8 cellular contexts compared by ENCODE assay signal in the genomic region with DNA sequence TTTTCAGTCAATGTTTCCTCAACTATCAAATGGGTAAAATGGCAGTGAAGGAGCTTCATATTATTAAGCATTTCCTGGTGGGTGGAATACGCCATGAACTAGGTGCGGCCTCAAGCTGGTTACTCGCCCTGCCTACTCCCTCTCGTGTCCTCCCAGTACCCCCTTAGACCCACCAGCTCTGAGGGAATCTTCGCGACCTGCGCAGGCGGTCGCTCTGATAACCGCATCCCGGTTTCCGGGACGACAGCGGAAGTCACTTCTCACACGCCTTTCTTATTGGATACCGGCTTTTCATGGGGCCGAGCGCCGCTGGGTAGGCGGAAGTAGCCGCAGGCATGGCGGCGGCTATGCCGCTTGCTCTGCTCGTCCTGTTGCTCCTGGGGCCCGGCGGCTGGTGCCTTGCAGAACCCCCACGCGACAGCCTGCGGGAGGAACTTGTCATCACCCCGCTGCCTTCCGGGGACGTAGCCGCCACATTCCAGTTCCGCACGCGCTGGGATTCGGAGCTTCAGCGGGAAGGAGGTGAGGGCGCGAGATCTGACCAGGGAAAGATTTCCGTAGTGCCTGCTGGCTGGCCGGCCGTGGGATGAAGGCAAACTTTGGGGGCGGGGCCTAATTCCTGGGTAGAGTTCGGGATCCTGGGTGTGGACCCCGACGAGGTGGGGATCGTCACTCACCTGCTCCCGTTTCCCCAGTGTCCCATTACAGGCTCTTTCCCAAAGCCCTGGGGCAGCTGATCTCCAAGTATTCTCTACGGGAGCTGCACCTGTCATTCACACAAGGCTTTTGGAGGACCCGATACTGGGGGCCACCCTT. TPM values are rescaled to one million over a fixed set of nuclear protein-coding genes. Genes with fewer than 3 reads are reported as not detected.
DNase-seq lines count a peak whose midpoint lies in the region; ATAC-seq lines count a peak whose summit lies in the region.

PIGT (plus strand) TSS at position 320 of the 816 bp plus-strand sequence; CDS start at position 336, 16 bp downstream.

- peak; percentile 89 for DNase-seq in AG20443 (ENCODE audit: low spot score)
- peak; percentile 73 for DNase-seq in NCI-H510A treated with DMSO at 0.1 percent for 48 hours (lab: John Stamatoyannopoulos, UW)
- DNase-seq in activated CD4-positive, alpha-beta T cell treated with anti-CD3 and anti-CD28 coated beads for 1 hour: peak; percentile 80
- peak; percentile 91 for DNase-seq in cerebellum (ENCODE audit: low spot score)
- peak; percentile 83 for DNase-seq in kidney glomerular epithelial cell (lab: John Stamatoyannopoulos, UW)
- DNase-seq in stimulated activated CD4-positive, alpha-beta T cell treated with anti-CD3 and anti-CD28 coated beads, Interleukin-15, amount 100 ng/mL, for 48 hours (ENCODE audit: low read depth in 2 of 2): peak; percentile 78 to 80

- peak; percentile 73 for ATAC-seq in GM19035 (IDR thresholded peaks at IDR 0.05; ENCODE audit: unreplicated experiment)
- peak; percentile 68 for ATAC-seq in HG03342 (IDR thresholded peaks at IDR 0.05; ENCODE audit: unreplicated experiment)

RNA-seq across cellular contexts. Expression of gene PIGT, which starts in this region (rescaled TPM):
- total RNA-seq in cerebellum: 24.0 TPM

Comparison
In these comparisons a context has a peak if more than half of its experiments do, and no peak if none do; other contexts are left out.
1. Peak in every context shown above with its lines: DNase-seq and ATAC-seq.